18 cellular contexts compared by ENCODE assay signal in the genomic region with DNA sequence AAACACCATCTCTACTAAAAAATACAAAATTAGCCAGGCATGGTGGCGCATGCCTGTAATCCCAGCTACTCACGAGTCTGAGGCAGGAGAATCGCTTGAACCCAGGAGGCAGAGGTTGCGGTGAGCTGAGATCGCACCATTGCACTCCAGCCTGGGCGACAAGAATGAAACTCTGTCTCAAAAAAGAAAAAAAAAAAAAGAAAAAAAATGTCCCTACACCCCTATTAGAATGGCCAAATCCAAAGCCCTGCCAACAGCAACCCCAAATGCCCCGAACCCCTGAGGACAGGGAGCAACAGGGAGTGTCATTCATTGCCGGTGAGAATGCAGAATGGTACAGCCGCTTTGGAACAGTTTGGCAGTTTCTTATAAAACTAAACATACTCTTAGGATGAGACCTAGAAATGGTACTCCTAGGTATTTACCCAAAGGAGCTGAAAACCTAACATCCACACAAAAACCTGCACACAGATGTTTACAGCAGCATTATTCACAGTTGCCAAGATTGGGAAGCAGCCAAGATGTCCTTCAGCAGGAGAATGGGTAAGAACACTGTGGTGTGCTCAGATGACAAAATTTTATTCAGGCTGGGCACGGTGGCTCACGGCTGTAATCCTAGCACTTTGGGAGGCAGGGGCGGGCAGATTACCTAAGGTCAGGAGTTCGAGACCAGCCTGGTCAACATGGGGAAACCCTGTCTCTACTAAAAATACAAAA. TPM values are rescaled to one million over a fixed set of nuclear protein-coding genes. Genes with fewer than 3 reads are reported as not detected.
"Had no signal": no experiment of that assay in that cellular context is flagged by ENCODE, and none has a peak within 500 bp of the region (broad histone marks: within the 10 kb centered on the region; RNA-seq: fewer than 3 reads in every experiment).

No MANE protein-coding gene starts in this region.

RNA-seq across cellular contexts. Expression of a gene that starts 13.0 kb away (rescaled TPM):
- total RNA-seq: activated CD4-positive, alpha-beta T cell treated with anti-CD3 and anti-CD28 coated beads, Interleukin-2, amount 10 ng/mL, durations not matched to agents 24 days and 14 days; activated CD8-positive, alpha-beta memory T cell treated with anti-CD3 and anti-CD28 coated beads for 36 hours; activated naive CD8-positive, alpha-beta T cell treated with anti-CD3 and anti-CD28 coated beads for 36 hours; activated T-helper 1 cell treated with anti-CD3 and anti-CD28 coated beads, Interleukin-12 subunit alpha, Interleukin-12 subunit beta, Interleukin-2, Interleukin-4 antibody, amounts not matched to agents 30 ng/mL and 10 ng/mL and 1 ng/mL, durations not matched to agents 14 hours and 24 hours and 36 hours; adrenal gland; aorta; body of pancreas; cardiac septum; cerebellum; left lung; lower lobe of right lung; omental fat pad; thyroid gland; ureter had no signal
- polyA plus RNA-seq: adrenal gland, aorta, small intestine had no signal

RNA-seq across cellular contexts. Expression of a gene that starts 32.1 kb away (rescaled TPM):
- total RNA-seq: activated CD4-positive, alpha-beta memory T cell treated with anti-CD3 and anti-CD28 coated beads for 36 hours; activated CD4-positive, alpha-beta T cell treated with anti-CD3 and anti-CD28 coated beads, Interleukin-2, amount 10 ng/mL, durations not matched to agents 24 days and 14 days; activated CD8-positive, alpha-beta memory T cell treated with anti-CD3 and anti-CD28 coated beads for 36 hours; activated naive CD4-positive, alpha-beta T cell treated with anti-CD3 and anti-CD28 coated beads for 36 hours; activated naive CD8-positive, alpha-beta T cell treated with anti-CD3 and anti-CD28 coated beads for 36 hours; activated T-helper 1 cell treated with anti-CD3 and anti-CD28 coated beads, Interleukin-12 subunit alpha, Interleukin-12 subunit beta, Interleukin-2, Interleukin-4 antibody, amounts not matched to agents 30 ng/mL and 10 ng/mL and 1 ng/mL, durations not matched to agents 14 hours and 24 hours and 36 hours; aorta; cardiac septum; omental fat pad had no signal
- polyA plus RNA-seq: naive thymus-derived CD8-positive, alpha-beta T cell had no signal
